9 cellular contexts compared by ENCODE assay signal in the genomic region with DNA sequence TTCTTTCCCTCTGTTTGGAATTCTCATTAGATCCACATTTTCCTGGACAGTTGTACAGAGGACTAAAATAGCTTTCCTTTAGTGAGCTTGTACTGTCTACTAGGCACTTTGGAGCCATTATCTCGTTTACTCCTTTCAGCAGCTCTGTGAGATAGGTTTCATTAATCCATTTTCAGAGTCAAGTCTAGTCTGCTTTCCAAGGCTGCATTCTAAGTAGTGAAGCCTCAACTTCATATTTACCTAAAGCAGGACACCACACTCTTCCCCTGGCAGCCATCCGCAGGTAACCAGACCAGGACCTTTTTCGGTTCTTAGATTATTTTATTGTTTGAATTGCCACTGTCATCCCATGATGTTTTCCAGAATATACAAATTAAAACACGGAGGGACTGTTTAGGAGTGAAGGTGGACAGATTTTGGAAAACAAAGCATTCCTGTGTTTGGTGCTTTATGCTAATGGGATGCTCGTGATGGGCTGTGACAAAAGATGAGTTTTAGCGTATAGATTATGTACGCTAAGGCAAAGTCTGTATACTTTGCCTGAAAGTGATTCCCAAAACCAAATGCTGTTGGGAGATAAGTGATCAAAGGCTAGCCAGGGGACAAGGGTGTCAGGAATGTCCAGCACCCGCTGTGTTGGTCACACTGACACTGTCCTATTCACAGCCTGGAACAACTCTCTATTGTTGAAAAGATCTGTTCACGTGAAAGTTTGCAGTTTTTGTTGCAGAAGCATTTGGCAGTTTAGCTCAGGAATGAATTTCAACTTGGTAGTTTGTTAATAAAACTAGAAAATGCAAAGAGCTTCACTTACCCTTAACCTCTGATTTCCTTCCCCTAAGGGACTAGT. TPM values are rescaled to one million over a fixed set of nuclear protein-coding genes. Genes with fewer than 3 reads are reported as not detected.
A peak's percentile ranks its signal among the peaks of the same experiment; 100 is the strongest.
DNase-seq lines count a peak whose midpoint lies in the region; ATAC-seq and TF ChIP-seq lines count a peak whose summit lies in the region.
"Had no signal": no experiment of that assay in that cellular context is flagged by ENCODE, and none has a peak within 500 bp of the region (broad histone marks: within the 10 kb centered on the region; RNA-seq: fewer than 3 reads in every experiment).

No MANE protein-coding gene starts in this region.

- peaks cover 0 to 31% (median 0%) of the 10 kb centered on the region in 7 donors for H3K27me3 ChIP-seq in heart right ventricle

- 68% methylated on average over 9 of the region's 9 CpGs for WGBS in heart right ventricle, 2 donors

- intact Hi-C loops in heart right ventricle (cut with DNase I) = loop anchor here in 6 of 10 donors (1.0 to 10.0 kb wide), 5 partner anchors 50 to 185 kb away; a partner anchor contains a TSS

- no peaks in the 10 kb centered on the region for H3K36me3 ChIP-seq in heart right ventricle

- H3K4me1 ChIP-seq in heart right ventricle = peaks cover 0 to 28% (median 18%) of the 10 kb centered on the region in 9 donors

- peaks cover 12% of the 10 kb centered on the region for H3K4me1 Mint-ChIP-seq in T-helper 17 cell

- ATAC-seq in T-helper 17 cell (no peak), heart right ventricle (peak in 3 of 8 donors; percentile 10 to 40 (median 30)), HG03460 (IDR thresholded peaks at IDR 0.05; ENCODE audit: unreplicated experiment) (no peak)

- H3K27me3 Mint-ChIP-seq in T-helper 17 cell = peaks cover 15% of the 10 kb centered on the region

- H3K27ac ChIP-seq in heart right ventricle = peak overlapping the region in 9 of 10 donors; percentile 70 to 92 (median 86)

- no peaks in the 10 kb centered on the region for H3K36me3 Mint-ChIP-seq in T-helper 17 cell (ENCODE audit: low read depth)

- H3K4me3 ChIP-seq in HFF-Myc (replicated peaks; ENCODE audit: low read depth, low read length) = peak overlapping the region; percentile 77
- H3K4me3 ChIP-seq in heart right ventricle = peak overlapping the region in 8 of 10 donors; percentile 66 to 93 (median 84)
- peak overlapping the region; percentile 83 for H3K4me3 ChIP-seq in skeletal muscle cell (ENCODE audit: low read depth, low read length)

- no peak for TF ChIP-seq CTCF in HFF-Myc (IDR thresholded peaks at IDR 0.05; ENCODE audit: low read depth, low read length, missing control alignments)
- TF ChIP-seq CTCF in heart right ventricle (IDR thresholded peaks at IDR 0.05) = no peak

- no peak overlapping the region for H3K27ac Mint-ChIP-seq in T-helper 17 cell

- peak overlapping the region; percentile 64 for H3K4me3 Mint-ChIP-seq in T-helper 17 cell

- DNase-seq in HFF-Myc (ENCODE audit: extremely low read depth, low read depth) (no peak), T-helper 17 cell (no peak), heart right ventricle (no peak), skeletal muscle cell (ENCODE audit: low read depth) (no peak), AG08396 (ENCODE audit: low spot score) (no peak), SW 1271 (lab: John Stamatoyannopoulos, UW) (no peak)
- DNase-seq in activated naive CD4-positive, alpha-beta T cell treated with Interleukin-2 at 50 U/mL for 16 hours = no peak
- DNase-seq: SIG-M5 had no signal

- H3K9me3 ChIP-seq in T-helper 17 cell (ENCODE audit: control insufficient read depth, low read length, poor library complexity, severe bottlenecking) = no peaks in the 10 kb centered on the region
- no peaks in the 10 kb centered on the region for H3K9me3 ChIP-seq in heart right ventricle

RNA-seq across cellular contexts. Expression of a gene that starts 1.3 kb away (rescaled TPM):
- 10 to 100 TPM; 12.5 to 37.4 TPM for total RNA-seq in T-helper 17 cell
- total RNA-seq in heart right ventricle = 10 to 100 TPM; 20.4 to 55.4 (median 34.9) TPM
- polyA plus RNA-seq in heart right ventricle = 10 to 100 TPM; 12.7 to 14.2 TPM
